In the genomic region with DNA sequence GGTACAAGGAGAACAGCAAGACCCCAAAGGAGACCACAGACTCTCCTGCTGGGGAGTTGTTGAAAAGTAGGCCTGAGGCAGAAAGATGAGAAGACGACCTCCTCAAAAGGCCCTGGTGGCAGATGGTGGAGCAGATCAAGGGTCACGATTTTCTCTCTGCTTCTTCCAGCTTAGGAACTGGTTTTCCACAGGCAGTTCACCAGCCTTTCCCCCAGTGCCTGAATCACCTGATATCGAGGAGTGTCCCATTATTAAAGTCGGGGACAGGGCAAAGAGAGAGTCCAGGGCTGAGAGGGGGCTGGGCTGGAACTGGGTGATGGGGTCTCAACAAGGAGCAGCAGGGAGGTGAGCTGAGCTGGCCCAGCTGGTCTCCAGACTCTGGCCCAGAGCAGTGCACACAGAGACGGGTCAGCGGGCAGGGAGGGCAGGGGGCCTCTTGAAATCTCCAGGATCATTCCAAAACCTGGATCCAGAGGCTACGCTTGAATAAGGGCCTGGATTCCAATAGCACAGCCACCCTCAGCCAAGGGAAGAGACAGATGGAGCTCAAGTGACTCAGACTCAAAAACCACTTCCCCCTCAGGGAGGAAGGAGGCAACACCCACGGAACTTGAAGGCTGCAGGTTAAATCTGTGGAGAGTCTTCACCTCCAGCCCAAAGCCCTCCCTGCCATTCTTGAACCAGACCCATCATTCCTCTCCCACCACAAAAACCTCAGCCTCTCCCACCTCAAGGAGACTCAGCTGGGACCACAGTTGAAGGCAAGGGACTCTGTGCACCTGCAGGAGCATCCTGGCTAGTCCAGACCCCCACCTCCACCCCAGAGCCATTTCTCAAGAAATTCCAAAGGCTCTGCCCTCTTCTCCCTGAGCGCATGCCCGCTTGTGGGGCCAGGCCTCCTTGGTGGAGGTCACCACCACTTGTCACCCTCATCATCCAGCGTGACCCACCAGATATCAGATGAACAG, we compare ENCODE assay signal across 8 cellular contexts. TPM values are rescaled to one million over a fixed set of nuclear protein-coding genes. Genes with fewer than 3 reads are reported as not detected.
A peak's percentile ranks its signal among the peaks of the same experiment; 100 is the strongest.
DNase-seq lines count a peak whose midpoint lies in the region; TF ChIP-seq lines count a peak whose summit lies in the region.

A gene with protein sequence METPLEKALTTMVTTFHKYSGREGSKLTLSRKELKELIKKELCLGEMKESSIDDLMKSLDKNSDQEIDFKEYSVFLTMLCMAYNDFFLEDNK (minus strand): TSS at position 541 of the 968 bp plus-strand sequence. CDS start 743 bp downstream, outside the sequence.

- H3K27me3 ChIP-seq in suprapubic skin: no peaks in the 10 kb centered on the region
- no peaks in the 10 kb centered on the region for H3K27me3 ChIP-seq in BE2C

- no peak for TF ChIP-seq CTCF in suprapubic skin (IDR thresholded peaks at IDR 0.05)
- no peak for TF ChIP-seq CTCF in BE2C (IDR thresholded peaks at IDR 0.05; ENCODE audit: low read depth, low read length)

- WGBS in suprapubic skin: 56% methylated on average over 11 of the region's 11 CpGs

- no peak for TF ChIP-seq POLR2A in suprapubic skin (IDR thresholded peaks at IDR 0.05)

- peak; percentile 59 for DNase-seq in AG20443 (ENCODE audit: low spot score)
- peak; percentile 74 for DNase-seq in MV-4-11 (lab: John Stamatoyannopoulos, UW)
- peak; percentile 47 for DNase-seq in activated CD8-positive, alpha-beta memory T cell treated with anti-CD3 and anti-CD28 coated beads, Interleukin-2, amount 50 U/mL, for 4 hours
- DNase-seq in hepatic stellate cell (ENCODE audit: low spot score): peak; percentile 54
- no peak for DNase-seq in suprapubic skin (ENCODE audit: low spot score in 2 of 2)
- no peak for DNase-seq in BE2C
- DNase-seq in NCI-H146 treated with DMSO at 0.1 percent for 48 hours (lab: John Stamatoyannopoulos, UW; ENCODE audit: unreplicated experiment): no peak
- DNase-seq in D341Med (ENCODE audit: low spot score): no peak

- H3K4me3 ChIP-seq in suprapubic skin: no peak within 1 kb of the TSS
- H3K4me3 ChIP-seq in BE2C (ENCODE audit: low read depth, low read length): no peak within 1 kb of the TSS

- H3K27ac ChIP-seq in suprapubic skin: peak within 1 kb of the TSS; percentile 71

- no peak for TF ChIP-seq EP300 in suprapubic skin (IDR thresholded peaks at IDR 0.05)

- H3K4me1 ChIP-seq in suprapubic skin (peaks cover 94% of the 10 kb centered on the region), BE2C (peaks cover 46% of the 10 kb centered on the region)

- H3K9me3 ChIP-seq in suprapubic skin (no peaks in the 10 kb centered on the region), BE2C (no peaks in the 10 kb centered on the region)

- H3K36me3 ChIP-seq in suprapubic skin (no peaks in the 10 kb centered on the region), BE2C (no peaks in the 10 kb centered on the region)

RNA-seq across cellular contexts. Expression of the gene that starts here (rescaled TPM):
- not detected for total RNA-seq in suprapubic skin
- not detected for polyA plus RNA-seq in BE2C (2012; ENCODE audit: insufficient read depth, insufficient read length, low read depth)

Comparison
In these comparisons a context has a peak if more than half of its experiments do, and no peak if none do; other contexts are left out.
1. DNase-seq: peak in AG20443 (single experiment), MV-4-11 (single experiment), activated CD8-positive, alpha-beta memory T cell treated with anti-CD3 and anti-CD28 coated beads, Interleukin-2, amount 50 U/mL, for 4 hours (single experiment) and hepatic stellate cell (single experiment); none in suprapubic skin (0 of 2), BE2C (single experiment), NCI-H146 treated with DMSO at 0.1 percent for 48 hours (single experiment) and D341Med (single experiment).